26 cellular contexts compared by ENCODE assay signal in genomic region chr2:192082121-192082520, GRCh38.
"Had no signal": no experiment of that assay in that cellular context is flagged by ENCODE, and none has a peak within 500 bp of the region (broad histone marks: within the 10 kb centered on the region; RNA-seq: fewer than 3 reads in every experiment).

No MANE protein-coding gene starts in this region.

- H3K27ac ChIP-seq: left ventricle myocardium inferior, neutrophil, ovary, right atrium auricular region, right lobe of liver, tibial nerve, uterus had no signal

- DNase-seq: hypothalamus; islet precursor cell; left ventricle myocardium inferior; midbrain; mucosa of descending colon; naive thymus-derived CD4-positive, alpha-beta T cell; ovary; right lobe of liver; stimulated activated CD4-positive, alpha-beta T cell treated with anti-CD3 and anti-CD28 coated beads, Interleukin-1b, Interleukin-23, amount 100 ng/mL, for 48 hours; stimulated activated CD4-positive, alpha-beta T cell treated with anti-CD3 and anti-CD28 coated beads, Interleukin-2, amount 100 ng/mL, for 48 hours; stimulated activated CD4-positive, alpha-beta T cell treated with anti-CD3 and anti-CD28 coated beads, Interleukin-4, amount 100 ng/mL, for 4 hours; stimulated activated CD8-positive, alpha-beta memory T cell treated with anti-CD3 and anti-CD28 coated beads, Interleukin-4, amount 100 ng/mL, for 48 hours; stimulated activated naive CD4-positive, alpha-beta T cell treated with Interleukin-2 at 50 U/mL for 16 hours; stimulated activated naive CD8-positive, alpha-beta T cell treated with anti-CD3 and anti-CD28 coated beads, Interleukin-15, amount 100 ng/mL, for 72 hours; substantia nigra; uterus had no signal

- H3K36me3 ChIP-seq: left ventricle myocardium inferior, neutrophil, ovary, right atrium auricular region, right lobe of liver, tibial nerve, uterus had no signal

- H3K9me3 ChIP-seq: left ventricle myocardium inferior, mucosa of descending colon, neutrophil, ovary, right atrium auricular region, right lobe of liver, tibial nerve, uterus had no signal

- ATAC-seq: mucosa of descending colon; naive thymus-derived CD4-positive, alpha-beta T cell; natural killer cell treated with Interleukin-12 subunit alpha and Interleukin-12 subunit beta and Interleukin-15 and Interleukin-18, amount 100 ng/mL, for 72 hours; right lobe of liver; stimulated activated memory B cell treated with anti-CD40 and anti-IgM and Interleukin-4, amounts not matched to agents 10 μg/mL and 1 μg/mL and 100 μg/mL, for 72 hours; stimulated activated naive CD8-positive, alpha-beta T cell treated with anti-CD3 and anti-CD28 coated beads, Interleukin-15, amount 100 ng/mL, for 72 hours had no signal

- H3K36me3 Mint-ChIP-seq: naive thymus-derived CD4-positive, alpha-beta T cell; natural killer cell treated with Interleukin-12 subunit alpha and Interleukin-12 subunit beta and Interleukin-15 and Interleukin-18, amount 100 ng/mL, for 72 hours; stimulated activated memory B cell treated with anti-CD40 and anti-IgM and Interleukin-4, amounts not matched to agents 10 μg/mL and 1 μg/mL and 100 μg/mL, for 72 hours; type B pancreatic cell had no signal

- H3K4me1 Mint-ChIP-seq: stimulated activated memory B cell treated with anti-CD40 and anti-IgM and Interleukin-4, amounts not matched to agents 10 μg/mL and 1 μg/mL and 100 μg/mL, for 72 hours; stimulated activated naive CD8-positive, alpha-beta T cell treated with anti-CD3 and anti-CD28 coated beads, Interleukin-15, amount 100 ng/mL, for 72 hours had no signal

- H3K9me3 Mint-ChIP-seq: natural killer cell treated with Interleukin-12 subunit alpha and Interleukin-12 subunit beta and Interleukin-15 and Interleukin-18, amount 100 ng/mL, for 72 hours; neural crest cell; stimulated activated naive CD8-positive, alpha-beta T cell treated with anti-CD3 and anti-CD28 coated beads, Interleukin-15, amount 100 ng/mL, for 72 hours; type B pancreatic cell had no signal

- H3K4me3 ChIP-seq: left ventricle myocardium inferior, lung, mucosa of descending colon, ovary, right atrium auricular region, right lobe of liver, smooth muscle cell, tibial nerve, uterus had no signal

- H3K4me3 Mint-ChIP-seq: naive thymus-derived CD4-positive, alpha-beta T cell; natural killer cell treated with Interleukin-12 subunit alpha and Interleukin-12 subunit beta and Interleukin-15 and Interleukin-18, amount 100 ng/mL, for 72 hours; neural crest cell; stimulated activated memory B cell treated with anti-CD40 and anti-IgM and Interleukin-4, amounts not matched to agents 10 μg/mL and 1 μg/mL and 100 μg/mL, for 72 hours; stimulated activated naive CD8-positive, alpha-beta T cell treated with anti-CD3 and anti-CD28 coated beads, Interleukin-15, amount 100 ng/mL, for 72 hours; type B pancreatic cell had no signal

- H3K4me1 ChIP-seq: left ventricle myocardium inferior, right atrium auricular region, right lobe of liver, tibial nerve, uterus had no signal

- H3K27ac Mint-ChIP-seq: naive thymus-derived CD4-positive, alpha-beta T cell; natural killer cell treated with Interleukin-12 subunit alpha and Interleukin-12 subunit beta and Interleukin-15 and Interleukin-18, amount 100 ng/mL, for 72 hours; progenitor cell of endocrine pancreas; stimulated activated memory B cell treated with anti-CD40 and anti-IgM and Interleukin-4, amounts not matched to agents 10 μg/mL and 1 μg/mL and 100 μg/mL, for 72 hours; stimulated activated naive CD8-positive, alpha-beta T cell treated with anti-CD3 and anti-CD28 coated beads, Interleukin-15, amount 100 ng/mL, for 72 hours; type B pancreatic cell had no signal

- H3K27me3 Mint-ChIP-seq: natural killer cell treated with Interleukin-12 subunit alpha and Interleukin-12 subunit beta and Interleukin-15 and Interleukin-18, amount 100 ng/mL, for 72 hours; progenitor cell of endocrine pancreas; stimulated activated memory B cell treated with anti-CD40 and anti-IgM and Interleukin-4, amounts not matched to agents 10 μg/mL and 1 μg/mL and 100 μg/mL, for 72 hours; stimulated activated naive CD8-positive, alpha-beta T cell treated with anti-CD3 and anti-CD28 coated beads, Interleukin-15, amount 100 ng/mL, for 72 hours; type B pancreatic cell had no signal

- H3K27me3 ChIP-seq: neutrophil, ovary, right atrium auricular region, right lobe of liver, tibial nerve, uterus had no signal

- H3K4me2 ChIP-seq: smooth muscle cell had no signal
